21 cellular contexts compared by ENCODE assay signal in genomic region chr2:96807127-96807471, GRCh38. TPM values are rescaled to one million over a fixed set of nuclear protein-coding genes. Genes with fewer than 3 reads are reported as not detected.
DNase-seq lines count a peak whose midpoint lies in the region; ATAC-seq and TF ChIP-seq lines count a peak whose summit lies in the region.
"Had no signal": no experiment of that assay in that cellular context is flagged by ENCODE, and none has a peak within 500 bp of the region (broad histone marks: within the 10 kb centered on the region; RNA-seq: fewer than 3 reads in every experiment).

No MANE protein-coding gene starts in this region.

- H3K36me3 Mint-ChIP-seq in activated T-cell treated with anti-CD3 and anti-CD28 coated beads, Interleukin-2, amount 50 U/mL, for 24 hours (ENCODE audit: low read depth): peaks cover 10% of the 10 kb centered on the region
- peaks cover 0 to 3% (median 2%) of the 10 kb centered on the region in 3 donors for H3K36me3 Mint-ChIP-seq in immature natural killer cell
- H3K36me3 Mint-ChIP-seq in stimulated activated naive B cell treated with anti-CD40 and anti-IgM and Interleukin-4, amounts not matched to agents 10 μg/mL and 1 μg/mL and 100 μg/mL, for 72 hours: peaks cover 11 to 25% of the 10 kb centered on the region in 2 donors

- no peaks in the 10 kb centered on the region for H3K9me3 Mint-ChIP-seq in activated T-cell treated with anti-CD3 and anti-CD28 coated beads, Interleukin-2, amount 50 U/mL, for 24 hours
- H3K9me3 Mint-ChIP-seq in immature natural killer cell: no peaks in the 10 kb centered on the region
- H3K9me3 Mint-ChIP-seq in stimulated activated naive B cell treated with anti-CD40 and anti-IgM and Interleukin-4, amounts not matched to agents 10 μg/mL and 1 μg/mL and 100 μg/mL, for 72 hours: no peaks in the 10 kb centered on the region
- H3K9me3 Mint-ChIP-seq: stimulated activated naive CD8-positive, alpha-beta T cell treated with anti-CD3 and anti-CD28 coated beads, Interleukin-15, Interleukin-2, amounts not matched to agents 100 ng/mL and 50 ng/mL, for 24 hours had no signal

- peak overlapping the region; percentile 75 for H3K4me2 ChIP-seq in SU-DHL-6 (ENCODE audit: low read depth, low read length, poor library complexity, severe bottlenecking)
- H3K4me2 ChIP-seq: hepatocyte, KMS-11 had no signal

- H3K27ac ChIP-seq in SU-DHL-6 (ENCODE audit: low read depth, low read length): peak overlapping the region; percentile 61
- H3K27ac ChIP-seq: adrenal gland, cardiac muscle cell, GM23248, hepatocyte, KMS-11 had no signal

- no peak for DNase-seq in activated T-cell treated with anti-CD3 and anti-CD28 coated beads, Interleukin-2, amount 50 U/mL, for 24 hours
- no peak for DNase-seq in activated T-cell treated with anti-CD3 and anti-CD28 coated beads, Interleukin-2, amount 50 U/mL, for 48 hours
- no peak for DNase-seq in immature natural killer cell
- DNase-seq in stimulated activated naive B cell treated with anti-CD40 and anti-IgM and Interleukin-4, amounts not matched to agents 10 μg/mL and 1 μg/mL and 100 μg/mL, for 72 hours: no peak
- DNase-seq in AG20443 (ENCODE audit: low spot score): no peak
- no peak for DNase-seq in H7
- no peak for DNase-seq in NCI-H526 (lab: John Stamatoyannopoulos, UW)
- DNase-seq: ACHN; adrenal gland; GM23248; left colon; NCI-H1105; NCI-H2171 treated with DMSO at 0.1 percent for 48 hours; stimulated activated CD4-positive, alpha-beta T cell treated with anti-CD3 and anti-CD28 coated beads, Interleukin-12 subunit alpha, Interleukin-12 subunit beta, amount 100 ng/mL, for 4 hours had no signal

- H3K36me3 ChIP-seq in SU-DHL-6 (ENCODE audit: low read length) (no peaks in the 10 kb centered on the region), H7 (replicated peaks; ENCODE audit: control insufficient read depth, insufficient read depth, low read length) (peaks cover 2% of the 10 kb centered on the region; the same call in 1 of the 2 replicates)
- H3K36me3 ChIP-seq: adrenal gland, cardiac muscle cell had no signal

- no peaks in the 10 kb centered on the region for H3K9me3 ChIP-seq in SU-DHL-6 (ENCODE audit: insufficient read depth, low read length)
- H3K9me3 ChIP-seq: adrenal gland had no signal

- H3K27me3 ChIP-seq in SU-DHL-6 (ENCODE audit: low read length): no peaks in the 10 kb centered on the region
- no peaks in the 10 kb centered on the region for H3K27me3 ChIP-seq in H7 (ENCODE audit: control insufficient read depth, insufficient read depth, low read length)
- H3K27me3 ChIP-seq: adrenal gland, cardiac muscle cell, hepatocyte had no signal

- H2AFZ ChIP-seq in SU-DHL-6 (ENCODE audit: low read depth, low read length, severe bottlenecking): peak overlapping the region; percentile 94
- H2AFZ ChIP-seq: GM23248, hepatocyte had no signal

- no peaks in the 10 kb centered on the region for H3K27me3 Mint-ChIP-seq in activated T-cell treated with anti-CD3 and anti-CD28 coated beads, Interleukin-2, amount 50 U/mL, for 24 hours
- H3K27me3 Mint-ChIP-seq in immature natural killer cell (ENCODE audit: low read depth in 3 of 3): peaks cover 4 to 7% (median 7%) of the 10 kb centered on the region in 3 donors
- no peaks in the 10 kb centered on the region for H3K27me3 Mint-ChIP-seq in stimulated activated naive B cell treated with anti-CD40 and anti-IgM and Interleukin-4, amounts not matched to agents 10 μg/mL and 1 μg/mL and 100 μg/mL, for 72 hours
- H3K27me3 Mint-ChIP-seq: progenitor cell of endocrine pancreas; stimulated activated naive CD8-positive, alpha-beta T cell treated with anti-CD3 and anti-CD28 coated beads, Interleukin-15, Interleukin-2, amounts not matched to agents 100 ng/mL and 50 ng/mL, for 24 hours had no signal

- H3K9ac ChIP-seq in SU-DHL-6 (ENCODE audit: low read length): peak overlapping the region; percentile 14; the same call in 1 of the 2 replicates
- H3K9ac ChIP-seq: GM23248, KMS-11 had no signal

- no peaks in the 10 kb centered on the region for H3K79me2 ChIP-seq in SU-DHL-6 (ENCODE audit: insufficient read depth, low read length)
- H3K79me2 ChIP-seq: hepatocyte had no signal

- H3K27ac Mint-ChIP-seq in activated T-cell treated with anti-CD3 and anti-CD28 coated beads, Interleukin-2, amount 50 U/mL, for 24 hours: peak overlapping the region; percentile 85
- H3K27ac Mint-ChIP-seq in immature natural killer cell: peak overlapping the region; percentile 93 to 100 (median 98)
- peak overlapping the region; percentile 87 for H3K27ac Mint-ChIP-seq in stimulated activated naive B cell treated with anti-CD40 and anti-IgM and Interleukin-4, amounts not matched to agents 10 μg/mL and 1 μg/mL and 100 μg/mL, for 72 hours
- H3K27ac Mint-ChIP-seq: progenitor cell of endocrine pancreas, WTC11 had no signal

- peaks cover 5% of the 10 kb centered on the region; the same call in 1 of the 2 replicates for H3F3A ChIP-seq in SU-DHL-6 (ENCODE audit: insufficient read depth)

- H3K9me2 ChIP-seq in SU-DHL-6 (replicated peaks; ENCODE audit: insufficient read depth, low read length): no peaks in the 10 kb centered on the region

- no peak for TF ChIP-seq CTCF in SU-DHL-6 (IDR thresholded peaks at IDR 0.05; ENCODE audit: insufficient read depth, low read length, poor library complexity, severe bottlenecking)

- peak in 1 of 2 donors; percentile 6 for ATAC-seq in stimulated activated naive B cell treated with anti-CD40 and anti-IgM and Interleukin-4, amounts not matched to agents 10 μg/mL and 1 μg/mL and 100 μg/mL, for 72 hours (replicated peaks)
- ATAC-seq: left colon, WTC11 had no signal

- no peaks in the 10 kb centered on the region for H4K20me1 ChIP-seq in SU-DHL-6 (ENCODE audit: low read depth, low read length)

- peak overlapping the region; percentile 33 for H3K4me3 Mint-ChIP-seq in activated T-cell treated with anti-CD3 and anti-CD28 coated beads, Interleukin-2, amount 50 U/mL, for 24 hours
- H3K4me3 Mint-ChIP-seq in immature natural killer cell: peak overlapping the region; percentile 74 to 94 (median 88)
- H3K4me3 Mint-ChIP-seq in stimulated activated naive B cell treated with anti-CD40 and anti-IgM and Interleukin-4, amounts not matched to agents 10 μg/mL and 1 μg/mL and 100 μg/mL, for 72 hours: peak overlapping the region; percentile 64 to 68
- H3K4me3 Mint-ChIP-seq: stimulated activated naive CD8-positive, alpha-beta T cell treated with anti-CD3 and anti-CD28 coated beads, Interleukin-15, Interleukin-2, amounts not matched to agents 100 ng/mL and 50 ng/mL, for 24 hours; WTC11 had no signal

- H3K4me3 ChIP-seq in SU-DHL-6 (ENCODE audit: insufficient read depth, low read length, poor library complexity, severe bottlenecking): no peak overlapping the region
- H3K4me3 ChIP-seq in H7 (ENCODE audit: insufficient read depth, low read depth, low read length): no peak overlapping the region
- H3K4me3 ChIP-seq: adrenal gland, cardiac muscle cell, GM23248, hepatocyte had no signal

- peaks cover 21% of the 10 kb centered on the region for H3K4me1 Mint-ChIP-seq in activated T-cell treated with anti-CD3 and anti-CD28 coated beads, Interleukin-2, amount 50 U/mL, for 24 hours (ENCODE audit: low read depth)
- peaks cover 24 to 25% of the 10 kb centered on the region in 2 donors for H3K4me1 Mint-ChIP-seq in immature natural killer cell
- peaks cover 11 to 15% of the 10 kb centered on the region in 2 donors for H3K4me1 Mint-ChIP-seq in stimulated activated naive B cell treated with anti-CD40 and anti-IgM and Interleukin-4, amounts not matched to agents 10 μg/mL and 1 μg/mL and 100 μg/mL, for 72 hours
- H3K4me1 Mint-ChIP-seq: WTC11 had no signal

RNA-seq across cellular contexts. Expression of gene CNNM3, which starts 9.0 kb away (rescaled TPM):
- polyA plus RNA-seq in immature natural killer cell: 10 to 100 TPM in 1 of 3 donors, 1 to 10 TPM in 2; 5.5 to 11.0 (median 9.9) TPM
- 13.8 and 19.3 TPM in 2 replicates for total RNA-seq in H7 (2014; rRNA removed; shearing (Covaris generic))

RNA-seq across cellular contexts. Expression of gene ANKRD23, which starts 36.7 kb away (rescaled TPM):
- 1 to 10 TPM in 1 of 3 donors, not detected in 2; 1.3 TPM for polyA plus RNA-seq in immature natural killer cell
- 2.5 and 4.4 TPM in 2 replicates for total RNA-seq in H7 (2014; rRNA removed; shearing (Covaris generic))

RNA-seq across cellular contexts. Expression of gene CNNM4, which starts 46.4 kb away (rescaled TPM):
- 1 to 10 TPM; 1.2 to 3.9 (median 2.6) TPM for polyA plus RNA-seq in immature natural killer cell
- 10.8 and 15.8 TPM in 2 replicates for total RNA-seq in H7 (2014; rRNA removed; shearing (Covaris generic))

RNA-seq across cellular contexts. Expression of gene ANKRD39, which starts 50.7 kb away (rescaled TPM):
- 10 to 100 TPM; 27.0 to 68.3 (median 41.2) TPM for polyA plus RNA-seq in immature natural killer cell
- total RNA-seq in H7 (2014; rRNA removed; shearing (Covaris generic)): 13.1 and 13.5 TPM in 2 replicates

Comparison
In these comparisons a context has a peak if more than half of its experiments do, and no peak if none do; other contexts are left out.
1. H3K4me3 Mint-ChIP-seq: peak in every context shown above with its lines; median percentile 88 in immature natural killer cell; 66 in stimulated activated naive B cell treated with anti-CD40 and anti-IgM and Interleukin-4, amounts not matched to agents 10 μg/mL and 1 μg/mL and 100 μg/mL, for 72 hours; 33 in activated T-cell treated with anti-CD3 and anti-CD28 coated beads, Interleukin-2, amount 50 U/mL, for 24 hours.